In the genomic region with DNA sequence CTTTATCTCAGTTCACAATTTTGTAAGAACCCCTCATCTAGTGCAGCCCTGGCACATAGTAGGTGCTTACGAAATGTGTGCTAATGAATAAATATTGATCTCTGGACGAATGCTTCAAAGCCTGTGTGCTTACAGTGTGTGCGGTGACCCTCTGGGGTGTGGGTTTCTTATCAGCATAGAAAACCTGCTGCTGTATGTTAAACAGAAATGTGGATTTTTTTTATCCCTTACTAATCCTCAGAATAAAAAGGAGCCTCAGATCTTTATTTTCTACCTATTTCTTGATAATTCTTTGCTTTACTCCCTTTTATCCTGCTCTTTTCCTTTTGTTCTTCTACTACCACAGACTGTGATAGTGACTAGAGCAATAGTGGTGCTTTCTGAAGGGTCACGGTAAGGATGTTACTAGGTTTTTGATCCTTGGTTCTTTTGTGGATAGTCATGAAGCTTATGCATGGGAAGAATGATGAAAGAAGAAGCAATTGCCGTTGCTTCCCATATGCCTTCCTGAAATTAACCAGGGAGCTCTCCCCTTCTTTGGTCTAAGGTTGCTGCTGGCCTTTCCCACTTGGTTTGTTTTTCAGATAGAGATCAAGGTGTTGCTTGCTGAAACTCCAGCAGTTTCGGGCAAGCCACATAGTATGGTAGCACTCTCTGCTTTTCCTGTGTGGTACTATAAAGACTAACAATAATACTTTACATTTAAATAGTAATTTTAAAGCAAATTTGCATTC, we compare ENCODE assay signal across 28 cellular contexts. TPM values are rescaled to one million over a fixed set of nuclear protein-coding genes. Genes with fewer than 3 reads are reported as not detected.
"Had no signal": no experiment of that assay in that cellular context is flagged by ENCODE, and none has a peak within 500 bp of the region (broad histone marks: within the 10 kb centered on the region; RNA-seq: fewer than 3 reads in every experiment).

No MANE protein-coding gene starts in this region.

- DNase-seq: activated CD4-positive, alpha-beta T cell treated with anti-CD3 and anti-CD28 coated beads for 48 hours; activated CD4-positive, alpha-beta T cell treated with anti-CD3 and anti-CD28 coated beads, Interleukin-2, amount 50 U/mL, for 4 hours; activated CD4-positive, CD25-positive, alpha-beta regulatory T cell treated with anti-CD3 and anti-CD28 coated beads, Interleukin-2, amount 50 U/mL, for 72 hours; activated CD8-positive, alpha-beta T cell treated with anti-CD3 and anti-CD28 coated beads, Interleukin-2, amount 10 ng/mL, durations not matched to agents 7 days and 5 days; activated effector memory CD4-positive, alpha-beta T cell treated with Interleukin-2 at 50 U/mL for 16 hours; activated naive CD4-positive, alpha-beta T cell; activated T-cell treated with anti-CD3 and anti-CD28 coated beads, Interleukin-2, amount 50 U/mL, for 24 hours; aorta; caudate nucleus; Kasumi-1; NCI-H1048; NCI-H1417; NCI-H1930; NCI-H2171; NCI-H2227 treated with DMSO at 0.1 percent for 48 hours; NCI-H510A; NCI-H526 treated with DMSO at 0.1 percent for 48 hours; PC-3; SHP77; T-helper 17 cell; T-helper 9 cell had no signal

- H3K4me1 ChIP-seq: breast epithelium, SJSA1 had no signal

- H3K9me3 ChIP-seq: breast epithelium, SJSA1 had no signal

- H3K27me3 ChIP-seq: breast epithelium, SJSA1 had no signal

- H3K36me3 Mint-ChIP-seq: activated naive CD4-positive, alpha-beta T cell treated with anti-CD3 and anti-CD28 coated beads, Interleukin-2, amount 50 U/mL, for 24 hours; WTC11 had no signal

- ATAC-seq: activated CD8-positive, alpha-beta T cell treated with anti-CD3 and anti-CD28 coated beads, Interleukin-2, amount 10 ng/mL, durations not matched to agents 7 days and 5 days; PC-3; SK-N-SH treated with all-trans-retinoic acid at 6 μM for 48 hours; T-helper 17 cell; WTC11 had no signal

- H3K36me3 ChIP-seq: breast epithelium, SJSA1 had no signal

- H3K4me3 Mint-ChIP-seq: activated CD8-positive, alpha-beta T cell treated with anti-CD3 and anti-CD28 coated beads, Interleukin-2, amount 10 ng/mL, durations not matched to agents 7 days and 5 days; activated naive CD4-positive, alpha-beta T cell treated with anti-CD3 and anti-CD28 coated beads, Interleukin-2, amount 50 U/mL, for 24 hours; activated T-cell treated with anti-CD3 and anti-CD28 coated beads, Interleukin-2, amount 50 U/mL, for 24 hours; activated T-helper 1 cell treated with anti-CD3 and anti-CD28 coated beads, Interleukin-12 subunit alpha, Interleukin-12 subunit beta, Interleukin-2, Interleukin-4 antibody, amounts not matched to agents 30 ng/mL and 10 ng/mL and 1 ng/mL, durations not matched to agents 14 hours and 24 hours and 36 hours; T-helper 17 cell; WTC11 had no signal

- H3K27me3 Mint-ChIP-seq: activated naive CD4-positive, alpha-beta T cell treated with anti-CD3 and anti-CD28 coated beads, Interleukin-2, amount 50 U/mL, for 24 hours; activated T-cell treated with anti-CD3 and anti-CD28 coated beads, Interleukin-2, amount 50 U/mL, for 24 hours had no signal

- H3K9me3 Mint-ChIP-seq: activated naive CD4-positive, alpha-beta T cell treated with anti-CD3 and anti-CD28 coated beads, Interleukin-2, amount 50 U/mL, for 24 hours; activated T-cell treated with anti-CD3 and anti-CD28 coated beads, Interleukin-2, amount 50 U/mL, for 24 hours; activated T-helper 1 cell treated with anti-CD3 and anti-CD28 coated beads, Interleukin-12 subunit alpha, Interleukin-12 subunit beta, Interleukin-2, Interleukin-4 antibody, amounts not matched to agents 30 ng/mL and 10 ng/mL and 1 ng/mL, durations not matched to agents 14 hours and 24 hours and 36 hours; WTC11 had no signal

- H3K4me3 ChIP-seq: breast epithelium, SJSA1 had no signal

- H3K27ac ChIP-seq: breast epithelium, SJSA1 had no signal

- H3K27ac Mint-ChIP-seq: activated CD8-positive, alpha-beta T cell treated with anti-CD3 and anti-CD28 coated beads, Interleukin-2, amount 10 ng/mL, durations not matched to agents 7 days and 5 days; activated naive CD4-positive, alpha-beta T cell treated with anti-CD3 and anti-CD28 coated beads, Interleukin-2, amount 50 U/mL, for 24 hours; activated T-cell treated with anti-CD3 and anti-CD28 coated beads, Interleukin-2, amount 50 U/mL, for 24 hours; activated T-helper 1 cell treated with anti-CD3 and anti-CD28 coated beads, Interleukin-12 subunit alpha, Interleukin-12 subunit beta, Interleukin-2, Interleukin-4 antibody, amounts not matched to agents 30 ng/mL and 10 ng/mL and 1 ng/mL, durations not matched to agents 14 hours and 24 hours and 36 hours; T-helper 17 cell; WTC11 had no signal

- H3K4me1 Mint-ChIP-seq: activated naive CD4-positive, alpha-beta T cell treated with anti-CD3 and anti-CD28 coated beads, Interleukin-2, amount 50 U/mL, for 24 hours; T-helper 17 cell had no signal

RNA-seq across cellular contexts. Expression of gene SPAG6, which starts 44.7 kb away (rescaled TPM):
- total RNA-seq: chondrocyte, SJSA1, T-helper 17 cell had no signal
- polyA plus RNA-seq: aorta had no signal
